Comparison of ENCODE assay signal across 14 cellular contexts in the genomic region with DNA sequence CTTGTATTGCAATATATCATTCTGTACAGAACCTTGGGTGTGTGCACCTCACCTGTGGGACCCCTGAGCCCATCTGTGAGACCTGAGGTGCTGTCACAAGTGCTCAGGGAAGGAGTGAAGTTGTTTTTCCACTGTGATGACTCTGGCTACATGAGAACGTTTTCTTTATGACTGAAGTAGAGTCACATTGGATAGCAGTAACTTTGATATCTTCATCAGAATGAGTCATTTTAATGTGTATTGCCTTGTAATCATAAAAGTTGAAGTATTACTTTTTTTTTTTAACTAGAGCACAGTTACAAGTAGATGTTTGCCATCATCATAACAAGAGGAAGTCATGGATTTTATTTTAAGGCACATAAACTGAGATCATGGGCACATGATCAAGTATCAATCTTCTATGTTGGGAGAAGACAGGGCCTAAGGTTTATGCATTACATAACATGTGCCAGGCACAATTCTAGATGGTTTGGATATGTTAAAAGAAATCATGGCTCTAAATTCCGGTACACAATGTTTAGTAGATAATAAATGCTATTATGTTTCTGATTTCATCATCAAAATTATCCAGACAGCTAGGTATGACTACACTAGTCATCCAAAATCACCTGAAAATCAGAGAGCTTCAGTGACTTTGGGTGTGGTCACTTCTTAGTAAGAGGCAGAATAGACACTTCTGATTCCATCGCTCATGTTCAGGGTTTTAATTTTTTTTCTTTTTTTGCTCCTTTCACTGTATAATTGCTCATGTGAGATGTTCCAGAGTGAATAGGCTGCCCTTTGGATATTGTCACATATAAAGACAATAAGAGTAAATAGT.
DNase-seq lines count a peak whose midpoint lies in the region; ATAC-seq and TF ChIP-seq lines count a peak whose summit lies in the region.
"Had no signal": no experiment of that assay in that cellular context is flagged by ENCODE, and none has a peak within 500 bp of the region (broad histone marks: within the 10 kb centered on the region; RNA-seq: fewer than 3 reads in every experiment).

No MANE protein-coding gene starts in this region.

- CTCF ChIA-PET in activated CD4-positive, alpha-beta T cell treated with anti-CD3 and anti-CD28 coated beads, Interleukin-2, amount 10 ng/mL, durations not matched to agents 7 days and 5 days (lab: Charles Lee), result interaction anchor here (0.5 to 2.6 kb wide), 8 partner anchors 10 to 113 kb away, joined by 3 to 14 read pairs (median 4); no protein-coding TSS in a partner anchor

- peaks cover 61% of the 10 kb centered on the region for H3K4me1 Mint-ChIP-seq in activated CD4-positive, alpha-beta T cell treated with anti-CD3 and anti-CD28 coated beads, Interleukin-2, amount 10 ng/mL, durations not matched to agents 24 days and 14 days
- peaks cover 53% of the 10 kb centered on the region for H3K4me1 Mint-ChIP-seq in activated CD4-positive, alpha-beta T cell treated with anti-CD3 and anti-CD28 coated beads, Interleukin-2, amount 10 ng/mL, durations not matched to agents 7 days and 5 days
- H3K4me1 Mint-ChIP-seq in stimulated activated memory B cell treated with anti-CD40 and anti-IgM and Interleukin-4, amounts not matched to agents 10 μg/mL and 1 μg/mL and 100 μg/mL, for 72 hours, result peaks cover 67% of the 10 kb centered on the region

- no peak for ATAC-seq in stimulated activated memory B cell treated with anti-CD40 and anti-IgM and Interleukin-4, amounts not matched to agents 10 μg/mL and 1 μg/mL and 100 μg/mL, for 72 hours
- no peak for ATAC-seq in GM18873 (IDR thresholded peaks at IDR 0.05; ENCODE audit: low FRiP score, unreplicated experiment)
- ATAC-seq: psoas muscle had no signal

- intact Hi-C loops in activated CD4-positive, alpha-beta T cell treated with anti-CD3 and anti-CD28 coated beads, Interleukin-2, amount 10 ng/mL, durations not matched to agents 24 days and 14 days (cut with micrococcal nuclease), result loop anchor here (1.0 to 5.0 kb wide), 9 partner anchors 21 to 265 kb away; no protein-coding TSS in a partner anchor

- POLR2A ChIA-PET in activated CD4-positive, alpha-beta T cell treated with anti-CD3 and anti-CD28 coated beads, Interleukin-2, amount 10 ng/mL, durations not matched to agents 7 days and 5 days (lab: Charles Lee), result interaction anchor here (0.6 kb wide), 1 partner anchor 88 kb away, joined by 3 read pairs; no protein-coding TSS in a partner anchor

- DNase-seq in activated CD4-positive, alpha-beta T cell treated with anti-CD3 and anti-CD28 coated beads, Interleukin-2, amount 10 ng/mL, durations not matched to agents 24 days and 14 days, result no peak
- no peak for DNase-seq in activated CD4-positive, alpha-beta T cell treated with anti-CD3 and anti-CD28 coated beads for 1 hour
- DNase-seq in activated CD4-positive, alpha-beta T cell treated with anti-CD3 and anti-CD28 coated beads, Interleukin-2, amount 10 ng/mL, durations not matched to agents 7 days and 5 days, result no peak
- DNase-seq in fibroblast of mammary gland (ENCODE audit: low read depth), result peak; percentile 58
- no peak for DNase-seq in AG08395 (ENCODE audit: low spot score)
- DNase-seq in NCI-H1417 (lab: John Stamatoyannopoulos, UW), result no peak
- DNase-seq: ACHN, DMS79, mesendoderm, NCI-H2081, psoas muscle had no signal

- no peaks in the 10 kb centered on the region for H3K36me3 Mint-ChIP-seq in activated CD4-positive, alpha-beta T cell treated with anti-CD3 and anti-CD28 coated beads, Interleukin-2, amount 10 ng/mL, durations not matched to agents 24 days and 14 days (ENCODE audit: low read depth)
- no peaks in the 10 kb centered on the region for H3K36me3 Mint-ChIP-seq in activated CD4-positive, alpha-beta T cell treated with anti-CD3 and anti-CD28 coated beads, Interleukin-2, amount 10 ng/mL, durations not matched to agents 7 days and 5 days (ENCODE audit: low read depth)
- no peaks in the 10 kb centered on the region for H3K36me3 Mint-ChIP-seq in stimulated activated memory B cell treated with anti-CD40 and anti-IgM and Interleukin-4, amounts not matched to agents 10 μg/mL and 1 μg/mL and 100 μg/mL, for 72 hours

- no peak for TF ChIP-seq CTCF in fibroblast of mammary gland (conservative IDR thresholded peaks at IDR 0.05; ENCODE audit: control insufficient read depth, insufficient read depth, low read depth, low read length)

- peak overlapping the region; percentile 91 for H3K27ac Mint-ChIP-seq in activated CD4-positive, alpha-beta T cell treated with anti-CD3 and anti-CD28 coated beads, Interleukin-2, amount 10 ng/mL, durations not matched to agents 24 days and 14 days
- H3K27ac Mint-ChIP-seq in activated CD4-positive, alpha-beta T cell treated with anti-CD3 and anti-CD28 coated beads, Interleukin-2, amount 10 ng/mL, durations not matched to agents 7 days and 5 days, result peak overlapping the region; percentile 29
- peak overlapping the region; percentile 84 for H3K27ac Mint-ChIP-seq in stimulated activated memory B cell treated with anti-CD40 and anti-IgM and Interleukin-4, amounts not matched to agents 10 μg/mL and 1 μg/mL and 100 μg/mL, for 72 hours

- no peak overlapping the region for H3K4me3 Mint-ChIP-seq in activated CD4-positive, alpha-beta T cell treated with anti-CD3 and anti-CD28 coated beads, Interleukin-2, amount 10 ng/mL, durations not matched to agents 24 days and 14 days
- no peak overlapping the region for H3K4me3 Mint-ChIP-seq in activated CD4-positive, alpha-beta T cell treated with anti-CD3 and anti-CD28 coated beads, Interleukin-2, amount 10 ng/mL, durations not matched to agents 7 days and 5 days
- no peak overlapping the region for H3K4me3 Mint-ChIP-seq in stimulated activated memory B cell treated with anti-CD40 and anti-IgM and Interleukin-4, amounts not matched to agents 10 μg/mL and 1 μg/mL and 100 μg/mL, for 72 hours

- no peak overlapping the region for H3K4me3 ChIP-seq in fibroblast of mammary gland (ENCODE audit: control insufficient read depth, low read depth, low read length)
- H3K4me3 ChIP-seq: psoas muscle, thoracic aorta had no signal

- H3K9me3 Mint-ChIP-seq in activated CD4-positive, alpha-beta T cell treated with anti-CD3 and anti-CD28 coated beads, Interleukin-2, amount 10 ng/mL, durations not matched to agents 24 days and 14 days, result peaks cover 7% of the 10 kb centered on the region
- no peaks in the 10 kb centered on the region for H3K9me3 Mint-ChIP-seq in activated CD4-positive, alpha-beta T cell treated with anti-CD3 and anti-CD28 coated beads, Interleukin-2, amount 10 ng/mL, durations not matched to agents 7 days and 5 days
- H3K9me3 Mint-ChIP-seq in stimulated activated memory B cell treated with anti-CD40 and anti-IgM and Interleukin-4, amounts not matched to agents 10 μg/mL and 1 μg/mL and 100 μg/mL, for 72 hours, result no peaks in the 10 kb centered on the region

- H3K27me3 Mint-ChIP-seq in activated CD4-positive, alpha-beta T cell treated with anti-CD3 and anti-CD28 coated beads, Interleukin-2, amount 10 ng/mL, durations not matched to agents 24 days and 14 days, result no peaks in the 10 kb centered on the region
- no peaks in the 10 kb centered on the region for H3K27me3 Mint-ChIP-seq in activated CD4-positive, alpha-beta T cell treated with anti-CD3 and anti-CD28 coated beads, Interleukin-2, amount 10 ng/mL, durations not matched to agents 7 days and 5 days
- no peaks in the 10 kb centered on the region for H3K27me3 Mint-ChIP-seq in stimulated activated memory B cell treated with anti-CD40 and anti-IgM and Interleukin-4, amounts not matched to agents 10 μg/mL and 1 μg/mL and 100 μg/mL, for 72 hours

Comparison
In these comparisons a context has a peak if more than half of its experiments do, and no peak if none do; other contexts are left out.
1. H3K27ac Mint-ChIP-seq: peak in every context shown above with its lines; median percentile 91 in activated CD4-positive, alpha-beta T cell treated with anti-CD3 and anti-CD28 coated beads, Interleukin-2, amount 10 ng/mL, durations not matched to agents 24 days and 14 days; 84 in stimulated activated memory B cell treated with anti-CD40 and anti-IgM and Interleukin-4, amounts not matched to agents 10 μg/mL and 1 μg/mL and 100 μg/mL, for 72 hours; 29 in activated CD4-positive, alpha-beta T cell treated with anti-CD3 and anti-CD28 coated beads, Interleukin-2, amount 10 ng/mL, durations not matched to agents 7 days and 5 days.